Comparison of ENCODE assay signal across 39 cellular contexts in genomic region chr17:2822358-2822757, GRCh38.
"Had no signal": no experiment of that assay in that cellular context is flagged by ENCODE, and none has a peak within 500 bp of the region (broad histone marks: within the 10 kb centered on the region; RNA-seq: fewer than 3 reads in every experiment).

No MANE protein-coding gene starts in this region.

- H3K4me1 ChIP-seq: adrenal gland, body of pancreas, breast epithelium had no signal

- H3K9me3 ChIP-seq: adrenal gland, body of pancreas, breast epithelium, MG63, Peyer's patch had no signal

- H3K36me3 ChIP-seq: adrenal gland, breast epithelium, MG63, Peyer's patch had no signal

- ATAC-seq: activated naive CD4-positive, alpha-beta T cell treated with anti-CD3 and anti-CD28 coated beads, Interleukin-2, amount 50 U/mL, for 72 hours; activated T-cell treated with anti-CD3 and anti-CD28 coated beads, Interleukin-2, amount 50 U/mL, for 4 hours; body of pancreas; PC-3; Right ventricle myocardium inferior had no signal

- DNase-seq: activated B cell treated with CpG ODN at 0.5 μM for 24 hours; activated CD4-positive, alpha-beta memory T cell treated with anti-CD3 and anti-CD28 coated beads for 36 hours; activated CD4-positive, alpha-beta T cell treated with anti-CD3 and anti-CD28 coated beads for 4 hours; activated CD4-positive, alpha-beta T cell treated with anti-CD3 and anti-CD28 coated beads, Interleukin-2, amount 50 U/mL, for 1 hour; activated CD4-positive, CD25-positive, alpha-beta regulatory T cell treated with anti-CD3 and anti-CD28 coated beads, Interleukin-2, amount 50 U/mL, for 72 hours; activated CD8-positive, alpha-beta memory T cell treated with anti-CD3 and anti-CD28 coated beads, Interleukin-2, amount 50 U/mL, for 4 hours; activated gamma-delta T cell treated with Interleukin-2 at 50 U/mL for 16 hours; activated naive CD4-positive, alpha-beta T cell treated with anti-CD3 and anti-CD28 coated beads for 36 hours; activated T-cell treated with anti-CD3 and anti-CD28 coated beads for 4 hours; activated T-cell treated with anti-CD3 and anti-CD28 coated beads, Interleukin-2, amount 50 U/mL, for 4 hours; adrenal gland; body of pancreas; caudate nucleus; cerebellar nuclear complex; Karpas-422; MG63; NCI-H1048; NCI-H1105 treated with DMSO at 0.1 percent for 48 hours; NCI-H1436; NCI-H1694; NCI-H2029; NCI-H2227 treated with DMSO at 0.1 percent for 48 hours; NCI-H446; NCI-H524; NCI-H69; NCI-H82; NK-92 treated with Interleukin-12 subunit alpha and Interleukin-12 subunit beta, amount 100 ng/mL, for 24 hours; PC-3; Peyer's patch; SIG-M5; SW 1271; T-helper 1 cell; T-helper 2 cell; T-helper 9 cell had no signal

- H3K4me3 ChIP-seq: adrenal gland, body of pancreas, breast epithelium, MG63, Peyer's patch had no signal

- H3K27me3 ChIP-seq: adrenal gland, body of pancreas, MG63, Peyer's patch had no signal

- H3K27ac ChIP-seq: adrenal gland, body of pancreas, breast epithelium, Peyer's patch, RWPE1, VCaP had no signal
